In genomic region chr7:99918959-99919813, GRCh38 we compare ENCODE assay signal across 1 cellular context.
A peak's percentile ranks its signal among the peaks of the same experiment; 100 is the strongest.
TF ChIP-seq lines count a peak whose summit lies in the region.

Gene TRIM4 (minus strand): TSS chr7:99919530. CDS start chr7:99919401, 129 bp downstream.

TF ChIP-seq in GM12878, 131 proteins besides CTCF, POLR2A, EP300 and RAD21 (continued from another document and continues in another):
- TF ChIP-seq TARDBP (IDR thresholded peaks at IDR 0.05; ENCODE audit: borderline replicate concordance), result no peak
- 0 out of 2 replicates have a peak, but pooled peaks have one; percentile 39 for TF ChIP-seq SREBF2 (IDR thresholded peaks at IDR 0.05; ENCODE audit: low read length)
- TF ChIP-seq LARP7 (IDR thresholded peaks at IDR 0.05), result peak; percentile 98
- no peak for TF ChIP-seq SUPT20H (IDR thresholded peaks at IDR 0.05; ENCODE audit: borderline replicate concordance, control insufficient read depth, low read depth, low read length)
- peak; percentile 32; the same call in 1 of the 2 replicates for TF ChIP-seq CHD1 (IDR thresholded peaks at IDR 0.05; ENCODE audit: low read depth, low read length)
- TF ChIP-seq SUZ12 (IDR thresholded peaks at IDR 0.05; ENCODE audit: unreplicated experiment), result no peak
- TF ChIP-seq PAX8 (IDR thresholded peaks at IDR 0.05), result no peak
- no peak for TF ChIP-seq CHD4 (IDR thresholded peaks at IDR 0.05)
- TF ChIP-seq WRNIP1 (IDR thresholded peaks at IDR 0.05; ENCODE audit: borderline replicate concordance, low read depth, low read length), result no peak
- TF ChIP-seq POLR2AphosphoS2 (IDR thresholded peaks at IDR 0.05; ENCODE audit: low read depth, low read length), result peak; percentile 91; the same call in 1 of the 2 replicates
- peak; percentile 79 for TF ChIP-seq E4F1 (IDR thresholded peaks at IDR 0.05; ENCODE audit: borderline replicate concordance, partially characterized antibody)
- TF ChIP-seq MXI1 (IDR thresholded peaks at IDR 0.05; ENCODE audit: low read depth, low read length), result peak; percentile 66
- TF ChIP-seq EZH2 (IDR thresholded peaks at IDR 0.05; ENCODE audit: borderline replicate concordance, control insufficient read depth, low read depth, low read length), result no peak
- TF ChIP-seq CREB1 (IDR thresholded peaks at IDR 0.05; ENCODE audit: low read depth), result peak; percentile 80; the same call in 1 of the 2 replicates
- TF ChIP-seq SIX5 (IDR thresholded peaks at IDR 0.05; ENCODE audit: low read depth, low read length, severe bottlenecking), result no peak
- TF ChIP-seq SP1 (IDR thresholded peaks at IDR 0.05; ENCODE audit: low read depth, low read length), result no peak
- TF ChIP-seq IRF4 (IDR thresholded peaks at IDR 0.05; ENCODE audit: low read depth, low read length), result no peak
- TF ChIP-seq RELA (IDR thresholded peaks at IDR 0.05; ENCODE audit: borderline replicate concordance, partially characterized antibody), result peak; percentile 18
- TF ChIP-seq CREM (IDR thresholded peaks at IDR 0.05; ENCODE audit: low read depth), result peak; percentile 79
- 0 out of 2 replicates have a peak, but pooled peaks have one; percentile 22 for TF ChIP-seq JUND (IDR thresholded peaks at IDR 0.05; ENCODE audit: low read depth, low read length)
- no peak for TF ChIP-seq REST (IDR thresholded peaks at IDR 0.05; ENCODE audit: low read depth, low read length)
- TF ChIP-seq NR2F1 (conservative IDR thresholded peaks at IDR 0.05), result peak; percentile 43
- TF ChIP-seq ZNF622 (IDR thresholded peaks at IDR 0.05), result no peak
- TF ChIP-seq PML (IDR thresholded peaks at IDR 0.05; ENCODE audit: low read length), result no peak; the same call in none of the 2 replicates
- TF ChIP-seq GATAD2B (conservative IDR thresholded peaks at IDR 0.05; ENCODE audit: low read depth), result peak; percentile 88
- no peak for TF ChIP-seq ZNF207 (IDR thresholded peaks at IDR 0.05; ENCODE audit: borderline replicate concordance)
- no peak for TF ChIP-seq EGR1 (IDR thresholded peaks at IDR 0.05; ENCODE audit: borderline replicate concordance in 1 of 2, low read depth in 2 of 2, low read length in 2 of 2)
- TF ChIP-seq ETV6 (conservative IDR thresholded peaks at IDR 0.05 in 1 of 2, IDR thresholded peaks at IDR 0.05 in 1 of 2; ENCODE audit: borderline replicate concordance in 1 of 2, low read depth in 1 of 2), result no peak
- TF ChIP-seq CEBPB (IDR thresholded peaks at IDR 0.05; ENCODE audit: borderline replicate concordance in 1 of 2, low read depth in 2 of 2, low read length in 2 of 2), result no peak
- TF ChIP-seq NFXL1 (IDR thresholded peaks at IDR 0.05; ENCODE audit: borderline replicate concordance), result no peak
- peak; percentile 29 to 73; a peak in 3 of 4 replicates for TF ChIP-seq SRF (IDR thresholded peaks at IDR 0.05; ENCODE audit: low read depth in 2 of 2, low read length in 2 of 2)
- peak; percentile 68; the same call in 1 of the 2 replicates for TF ChIP-seq MAX (IDR thresholded peaks at IDR 0.05; ENCODE audit: low read depth, low read length)
- TF ChIP-seq NR2C2 (IDR thresholded peaks at IDR 0.05; ENCODE audit: borderline replicate concordance, control insufficient read depth, insufficient read length, low read depth), result no peak
- TF ChIP-seq, protein P1, sequence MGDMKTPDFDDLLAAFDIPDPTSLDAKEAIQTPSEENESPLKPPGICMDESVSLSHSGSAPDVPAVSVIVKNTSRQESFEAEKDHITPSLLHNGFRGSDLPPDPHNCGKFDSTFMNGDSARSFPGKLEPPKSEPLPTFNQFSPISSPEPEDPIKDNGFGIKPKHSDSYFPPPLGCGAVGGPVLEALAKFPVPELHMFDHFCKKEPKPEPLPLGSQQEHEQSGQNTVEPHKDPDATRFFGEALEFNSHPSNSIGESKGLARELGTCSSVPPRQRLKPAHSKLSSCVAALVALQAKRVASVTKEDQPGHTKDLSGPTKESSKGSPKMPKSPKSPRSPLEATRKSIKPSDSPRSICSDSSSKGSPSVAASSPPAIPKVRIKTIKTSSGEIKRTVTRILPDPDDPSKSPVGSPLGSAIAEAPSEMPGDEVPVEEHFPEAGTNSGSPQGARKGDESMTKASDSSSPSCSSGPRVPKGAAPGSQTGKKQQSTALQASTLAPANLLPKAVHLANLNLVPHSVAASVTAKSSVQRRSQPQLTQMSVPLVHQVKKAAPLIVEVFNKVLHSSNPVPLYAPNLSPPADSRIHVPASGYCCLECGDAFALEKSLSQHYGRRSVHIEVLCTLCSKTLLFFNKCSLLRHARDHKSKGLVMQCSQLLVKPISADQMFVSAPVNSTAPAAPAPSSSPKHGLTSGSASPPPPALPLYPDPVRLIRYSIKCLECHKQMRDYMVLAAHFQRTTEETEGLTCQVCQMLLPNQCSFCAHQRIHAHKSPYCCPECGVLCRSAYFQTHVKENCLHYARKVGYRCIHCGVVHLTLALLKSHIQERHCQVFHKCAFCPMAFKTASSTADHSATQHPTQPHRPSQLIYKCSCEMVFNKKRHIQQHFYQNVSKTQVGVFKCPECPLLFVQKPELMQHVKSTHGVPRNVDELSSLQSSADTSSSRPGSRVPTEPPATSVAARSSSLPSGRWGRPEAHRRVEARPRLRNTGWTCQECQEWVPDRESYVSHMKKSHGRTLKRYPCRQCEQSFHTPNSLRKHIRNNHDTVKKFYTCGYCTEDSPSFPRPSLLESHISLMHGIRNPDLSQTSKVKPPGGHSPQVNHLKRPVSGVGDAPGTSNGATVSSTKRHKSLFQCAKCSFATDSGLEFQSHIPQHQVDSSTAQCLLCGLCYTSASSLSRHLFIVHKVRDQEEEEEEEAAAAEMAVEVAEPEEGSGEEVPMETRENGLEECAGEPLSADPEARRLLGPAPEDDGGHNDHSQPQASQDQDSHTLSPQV (IDR thresholded peaks at IDR 0.05), result no peak
- TF ChIP-seq DPF2 (IDR thresholded peaks at IDR 0.05), result peak; percentile 51; the same call in 1 of the 2 replicates
- no peak for TF ChIP-seq RFX5 (IDR thresholded peaks at IDR 0.05; ENCODE audit: low read depth, low read length)
- TF ChIP-seq SKIL (IDR thresholded peaks at IDR 0.05; ENCODE audit: low read depth, poor library complexity, severe bottlenecking), result no peak
- TF ChIP-seq MEF2A (IDR thresholded peaks at IDR 0.05; ENCODE audit: insufficient read depth, low read depth, low read length), result no peak
- TF ChIP-seq NFIC (IDR thresholded peaks at IDR 0.05; ENCODE audit: low read depth, low read length), result no peak
- no peak for TF ChIP-seq SREBF1 (IDR thresholded peaks at IDR 0.05; ENCODE audit: low read length)
- peak; percentile 68 for TF ChIP-seq CHD2 (IDR thresholded peaks at IDR 0.05; ENCODE audit: borderline replicate concordance, low read depth, low read length)
- TF ChIP-seq TCF12 (IDR thresholded peaks at IDR 0.05; ENCODE audit: low read depth, low read length), result 0 out of 2 replicates have a peak, but pooled peaks have one; percentile 5
- peak; percentile 91 for TF ChIP-seq NKRF (conservative IDR thresholded peaks at IDR 0.05)
- no peak for TF ChIP-seq BCL11A (IDR thresholded peaks at IDR 0.05; ENCODE audit: low read depth, low read length)
- no peak for TF ChIP-seq MTA3 (IDR thresholded peaks at IDR 0.05; ENCODE audit: borderline replicate concordance, low read length)
- TF ChIP-seq, protein P2, sequence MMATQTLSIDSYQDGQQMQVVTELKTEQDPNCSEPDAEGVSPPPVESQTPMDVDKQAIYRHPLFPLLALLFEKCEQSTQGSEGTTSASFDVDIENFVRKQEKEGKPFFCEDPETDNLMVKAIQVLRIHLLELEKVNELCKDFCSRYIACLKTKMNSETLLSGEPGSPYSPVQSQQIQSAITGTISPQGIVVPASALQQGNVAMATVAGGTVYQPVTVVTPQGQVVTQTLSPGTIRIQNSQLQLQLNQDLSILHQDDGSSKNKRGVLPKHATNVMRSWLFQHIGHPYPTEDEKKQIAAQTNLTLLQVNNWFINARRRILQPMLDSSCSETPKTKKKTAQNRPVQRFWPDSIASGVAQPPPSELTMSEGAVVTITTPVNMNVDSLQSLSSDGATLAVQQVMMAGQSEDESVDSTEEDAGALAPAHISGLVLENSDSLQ (IDR thresholded peaks at IDR 0.05), result peak; percentile 96
- TF ChIP-seq MYB (IDR thresholded peaks at IDR 0.05; ENCODE audit: borderline replicate concordance, low read depth, low read length), result no peak
- peak; percentile 58 for TF ChIP-seq HCFC1 (IDR thresholded peaks at IDR 0.05; ENCODE audit: low read length)
- no peak for TF ChIP-seq BACH1 (IDR thresholded peaks at IDR 0.05; ENCODE audit: borderline replicate concordance)
- peak; percentile 34; the same call in 1 of the 2 replicates for TF ChIP-seq NRF1 (conservative IDR thresholded peaks at IDR 0.05; ENCODE audit: low read depth, low read length)
- TF ChIP-seq ZZZ3 (IDR thresholded peaks at IDR 0.05; ENCODE audit: control insufficient read depth, insufficient read length, low read depth), result no peak
- peak; percentile 76 for TF ChIP-seq SMARCA5 (IDR thresholded peaks at IDR 0.05)
